1 cellular context compared by ENCODE assay signal in genomic region chr19:1265611-1266115, GRCh38.
A peak's percentile ranks its signal among the peaks of the same experiment; 100 is the strongest.
TF ChIP-seq lines count a peak whose summit lies in the region.

No MANE protein-coding gene starts in this region.

TF ChIP-seq in HEK293, 187 proteins besides CTCF, POLR2A, EP300 and RAD21 (continued from another document):
- TF ChIP-seq TRIM28 (IDR thresholded peaks at IDR 0.05; ENCODE audit: borderline replicate concordance, low read length) (no peak), ZNF341 (tag by site-specific recombination; IDR thresholded peaks at IDR 0.05; ENCODE audit: low read depth) (no peak), ZNF10 (tag by site-specific recombination; IDR thresholded peaks at IDR 0.05) (no peak), PBX3 (CRISPR knock-in tag; IDR thresholded peaks at IDR 0.05) (no peak), ZNF175 (tag by site-specific recombination; IDR thresholded peaks at IDR 0.05) (no peak), KLF7 (tag by site-specific recombination; IDR thresholded peaks at IDR 0.05; ENCODE audit: borderline replicate concordance) (no peak), ELK4 (IDR thresholded peaks at IDR 0.05; ENCODE audit: borderline replicate concordance, low read depth, low read length) (no peak), IKZF3 (tag by site-specific recombination; IDR thresholded peaks at IDR 0.05) (peak; percentile 58), ZNF623 (tag by site-specific recombination; IDR thresholded peaks at IDR 0.05) (no peak), ZNF18 (tag by site-specific recombination; IDR thresholded peaks at IDR 0.05) (no peak), SETDB1 (IDR thresholded peaks at IDR 0.05; ENCODE audit: insufficient read length, low read length) (no peak), KLF10 (tag by site-specific recombination; IDR thresholded peaks at IDR 0.05) (peak; percentile 10; the same call in 1 of the 2 replicates), OSR2 (tag by site-specific recombination; IDR thresholded peaks at IDR 0.05) (no peak), BCL6B (tag by site-specific recombination; IDR thresholded peaks at IDR 0.05) (no peak), ZNF132 (tag by site-specific recombination; IDR thresholded peaks at IDR 0.05; ENCODE audit: borderline replicate concordance) (no peak), ZNF704 (tag by site-specific recombination; IDR thresholded peaks at IDR 0.05) (no peak), PRDM2 (tag by site-specific recombination; IDR thresholded peaks at IDR 0.05; ENCODE audit: borderline replicate concordance) (0 out of 2 replicates have a peak, but pooled peaks have one; percentile 91), ZNF169 (tag by site-specific recombination; IDR thresholded peaks at IDR 0.05) (no peak)
